8 cellular contexts compared by ENCODE assay signal in genomic region chr4:101279377-101279871, GRCh38.
DNase-seq lines count a peak whose midpoint lies in the region; ATAC-seq and TF ChIP-seq lines count a peak whose summit lies in the region.

No MANE protein-coding gene starts in this region.

- intact Hi-C loops in HCT116 (cut with micrococcal nuclease) = no loop called here
- intact Hi-C loops in prostate gland (cut with DNase I) = no loop called here

- ATAC-seq in GM18498 (IDR thresholded peaks at IDR 0.05; ENCODE audit: unreplicated experiment) = peak; percentile 68
- ATAC-seq in HCT116 = no peak

- H3K27me3 ChIP-seq in HCT116 (ENCODE audit: insufficient read depth, low read length) (no peaks in the 10 kb centered on the region), skeletal muscle tissue (ENCODE audit: control insufficient read depth in 3 of 3, insufficient read depth in 3 of 3, low read length in 3 of 3) (no peaks in the 10 kb centered on the region), prostate gland (replicated peaks; ENCODE audit: insufficient read depth) (no peaks in the 10 kb centered on the region)

- POLR2A ChIA-PET in HCT116 (lab: Charles Lee) = no interaction called here

- RAD21 ChIA-PET in HCT116 (lab: Charles Lee; ENCODE audit: low non-redundant PET in 1 of 2, low total read pairs in 2 of 2, uncharacterized antibody in 2 of 2, unreplicated experiment in 2 of 2) = no interaction called here

- H3K4me2 ChIP-seq in HCT116 (ENCODE audit: low read length) = no peak overlapping the region

- TF ChIP-seq RAD21 in HCT116 (IDR thresholded peaks at IDR 0.05; ENCODE audit: low read depth) = no peak

- no peak overlapping the region for H3K4me3 ChIP-seq in HCT116 (replicated peaks in 1 of 2; ENCODE audit: low read depth in 1 of 2, low read length in 2 of 2)
- no peak overlapping the region for H3K4me3 ChIP-seq in fibroblast of pulmonary artery (replicated peaks; ENCODE audit: low read depth, low read length)
- H3K4me3 ChIP-seq in skeletal muscle tissue (ENCODE audit: low read length in 3 of 3) = no peak overlapping the region
- no peak overlapping the region for H3K4me3 ChIP-seq in prostate gland

- no peak overlapping the region for H3K9ac ChIP-seq in HCT116 (ENCODE audit: low read length)
- no peak overlapping the region for H3K9ac ChIP-seq in skeletal muscle tissue (ENCODE audit: low read depth in 1 of 3, low read length in 3 of 3)

- H3K36me3 ChIP-seq in HCT116 (ENCODE audit: control insufficient read depth in 1 of 2, insufficient read depth in 2 of 2, low read length in 2 of 2) (no peaks in the 10 kb centered on the region), skeletal muscle tissue (ENCODE audit: control insufficient read depth in 3 of 3, insufficient read depth in 3 of 3, low read length in 3 of 3) (no peaks in the 10 kb centered on the region), prostate gland (no peaks in the 10 kb centered on the region)

- CTCF ChIA-PET in HCT116 (lab: Charles Lee) = no interaction called here

- peaks cover 5% of the 10 kb centered on the region; the same call in 1 of the 2 replicates for H4K20me1 ChIP-seq in HCT116 (ENCODE audit: insufficient read depth)

- no peak for DNase-seq in HCT116 (ENCODE audit: low read depth, low spot score)
- peak; percentile 63 for DNase-seq in NOMO-1 treated with DMSO at 0.1 percent for 48 hours (lab: John Stamatoyannopoulos, UW; ENCODE audit: unreplicated experiment)
- DNase-seq in fibroblast of pulmonary artery (ENCODE audit: low read depth) = peak; percentile 99
- no peak for DNase-seq in prostate gland (ENCODE audit: low spot score)
- DNase-seq in activated T-cell treated with anti-CD3 and anti-CD28 coated beads, Interleukin-2, amount 50 U/mL, for 48 hours = no peak
- no peak for DNase-seq in HUDEP-2 (lab: John Stamatoyannopoulos, UW; ENCODE audit: unreplicated experiment in 76 of 76)

- 66% methylated on average over 3 of the region's 3 CpGs for WGBS in prostate gland

- peaks cover 4% of the 10 kb centered on the region in 2 experiments; a peak in 2 of 4 replicates for H3K4me1 ChIP-seq in HCT116 (ENCODE audit: control insufficient read depth in 1 of 2, insufficient read depth in 2 of 2, low read length in 2 of 2)
- peaks cover 5 to 22% (median 12%) of the 10 kb centered on the region in 3 donors for H3K4me1 ChIP-seq in skeletal muscle tissue (ENCODE audit: control insufficient read depth in 3 of 3, insufficient read depth in 3 of 3, low read length in 3 of 3)
- H3K4me1 ChIP-seq in prostate gland (replicated peaks) = no peaks in the 10 kb centered on the region

- no peak for TF ChIP-seq CTCF in HCT116 (IDR thresholded peaks at IDR 0.05 in 2 of 3, conservative IDR thresholded peaks at IDR 0.05 in 1 of 3; ENCODE audit: borderline replicate concordance in 1 of 3, insufficient read depth in 1 of 3, low read depth in 2 of 3, low read length in 2 of 3)
- TF ChIP-seq CTCF in fibroblast of pulmonary artery (IDR thresholded peaks at IDR 0.05; ENCODE audit: low read length, missing control alignments) = no peak
- TF ChIP-seq CTCF in prostate gland (IDR thresholded peaks at IDR 0.05) = no peak

- TF ChIP-seq POLR2A in HCT116 (IDR thresholded peaks at IDR 0.05; ENCODE audit: borderline replicate concordance, extremely low read depth, insufficient read depth, insufficient read length) = no peak
- no peak for TF ChIP-seq POLR2A in prostate gland (IDR thresholded peaks at IDR 0.05)

- H2AFZ ChIP-seq in HCT116 (ENCODE audit: low read depth, low read length, poor library complexity, severe bottlenecking) = no peak overlapping the region

- H3K9me3 ChIP-seq in HCT116 (ENCODE audit: control insufficient read depth in 1 of 2, insufficient read depth in 1 of 2, low read depth in 1 of 2, low read length in 2 of 2) (no peaks in the 10 kb centered on the region), skeletal muscle tissue (ENCODE audit: control insufficient read depth in 3 of 3, low read length in 3 of 3) (no peaks in the 10 kb centered on the region), prostate gland (no peaks in the 10 kb centered on the region)

- BruUV-seq in HCT116 (replicated peaks; lab: Mats Ljungman, UMichigan) = no TSS peak

- H3K79me2 ChIP-seq in HCT116 (ENCODE audit: insufficient read depth, low read length) = peaks cover 75% of the 10 kb centered on the region

- no peaks in the 10 kb centered on the region for H3K9me2 ChIP-seq in HCT116 (ENCODE audit: insufficient read depth)

- H3K27ac ChIP-seq in HCT116 (ENCODE audit: low read depth, low read length) = no peak overlapping the region
- peak overlapping the region; percentile 32 for H3K27ac ChIP-seq in skeletal muscle tissue (ENCODE audit: low read depth, low read length)
- no peak overlapping the region for H3K27ac ChIP-seq in prostate gland

TF ChIP-seq in HCT116, 20 proteins besides CTCF, POLR2A, EP300 and RAD21:
- TF ChIP-seq YY1 (IDR thresholded peaks at IDR 0.05; ENCODE audit: extremely low read depth, insufficient replicate concordance, low read depth, low read length) = no peak
- 0 out of 2 replicates have a peak, but pooled peaks have one; percentile 6 for TF ChIP-seq JUND (IDR thresholded peaks at IDR 0.05)

Comparison
In these comparisons a context has a peak if more than half of its experiments do, and no peak if none do; other contexts are left out.
1. DNase-seq: peak in NOMO-1 treated with DMSO at 0.1 percent for 48 hours (single experiment) and fibroblast of pulmonary artery (single experiment); none in HCT116 (single experiment), prostate gland (single experiment), activated T-cell treated with anti-CD3 and anti-CD28 coated beads, Interleukin-2, amount 50 U/mL, for 48 hours (0 of 2) and HUDEP-2 (0 of 76).